16 cellular contexts compared by ENCODE assay signal in the genomic region with DNA sequence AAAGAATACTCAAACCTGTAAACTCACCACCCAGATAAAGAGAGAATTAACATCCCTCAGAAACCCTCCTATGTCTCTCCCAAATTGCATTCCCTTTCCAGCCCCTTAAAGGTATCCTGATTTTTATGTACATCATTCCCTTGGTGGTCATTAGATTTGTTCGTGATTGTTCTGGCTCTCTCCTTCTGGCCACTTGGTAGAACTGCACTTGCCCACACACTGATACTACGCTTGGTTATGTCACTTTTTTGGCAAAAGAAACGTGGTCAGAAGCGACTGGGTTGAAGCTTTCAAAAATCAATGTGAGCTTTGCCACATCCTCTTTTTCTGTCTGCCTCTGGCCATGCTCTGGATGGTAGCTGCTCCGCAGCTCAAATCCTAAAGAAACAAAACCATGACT.
DNase-seq lines count a peak whose midpoint lies in the region; ATAC-seq and TF ChIP-seq lines count a peak whose summit lies in the region.
"Had no signal": no experiment of that assay in that cellular context is flagged by ENCODE, and none has a peak within 500 bp of the region (broad histone marks: within the 10 kb centered on the region; RNA-seq: fewer than 3 reads in every experiment).

No MANE protein-coding gene starts in this region.

- H2AFZ ChIP-seq in OCI-LY7 (ENCODE audit: low read length), result no peak overlapping the region

- BruUV-seq in OCI-LY7 (replicated peaks; lab: Mats Ljungman, UMichigan), result no TSS peak

- H3K27me3 ChIP-seq in foreskin keratinocyte, result no peaks in the 10 kb centered on the region
- H3K27me3 ChIP-seq in esophagus squamous epithelium, result no peaks in the 10 kb centered on the region
- H3K27me3 ChIP-seq: breast epithelium had no signal

- 52 to 76% methylated on average over 4 to 5 of the region's 5 CpGs for WGBS in esophagus squamous epithelium, 2 donors

- POLR2A ChIA-PET in OCI-LY7 (lab: Charles Lee), result interaction anchor here (0.9 kb wide), 1 partner anchor 15 kb away, joined by 3 read pairs; no protein-coding TSS in a partner anchor

- no peak overlapping the region for H3K27ac ChIP-seq in 22Rv1
- no peak overlapping the region for H3K27ac ChIP-seq in OCI-LY7 (ENCODE audit: low read depth, low read length, poor library complexity, severe bottlenecking)
- no peak overlapping the region for H3K27ac ChIP-seq in foreskin keratinocyte
- no peak overlapping the region for H3K27ac ChIP-seq in esophagus squamous epithelium
- H3K27ac ChIP-seq: breast epithelium had no signal

- CTCF ChIA-PET in OCI-LY7 (lab: Charles Lee; ENCODE audit: unreplicated experiment), result no interaction called here

- intact Hi-C loops in OCI-LY7 (cut with micrococcal nuclease; ENCODE audit: unreplicated experiment), result no loop called here
- intact Hi-C loops in esophagus squamous epithelium (cut with DNase I), result no loop called here

- H3K9me3 ChIP-seq in OCI-LY7 (ENCODE audit: low read length) (no peaks in the 10 kb centered on the region), esophagus squamous epithelium (no peaks in the 10 kb centered on the region)
- H3K9me3 ChIP-seq: breast epithelium had no signal

- H3K4me3 ChIP-seq in OCI-LY7 (ENCODE audit: low read depth, low read length, poor library complexity, severe bottlenecking) (no peak overlapping the region), esophagus squamous epithelium (no peak overlapping the region)
- H3K4me3 ChIP-seq: breast epithelium had no signal

- no peak for TF ChIP-seq POLR2A in esophagus squamous epithelium (IDR thresholded peaks at IDR 0.05)

- no peak for ATAC-seq in foreskin keratinocyte
- ATAC-seq in HG03354 (IDR thresholded peaks at IDR 0.05; ENCODE audit: poor library complexity, severe bottlenecking, unreplicated experiment), result no peak
- ATAC-seq: sciatic nerve; stimulated activated naive B cell treated with anti-CD40 and anti-IgM and Interleukin-4, amounts not matched to agents 10 μg/mL and 1 μg/mL and 100 μg/mL, for 72 hours had no signal

- H4K20me1 ChIP-seq in OCI-LY7 (ENCODE audit: insufficient read depth, low read length), result no peaks in the 10 kb centered on the region

- no peaks in the 10 kb centered on the region for H3K4me1 ChIP-seq in OCI-LY7 (ENCODE audit: insufficient read depth, low read length, poor library complexity, severe bottlenecking)
- H3K4me1 ChIP-seq in foreskin keratinocyte, result no peaks in the 10 kb centered on the region
- no peaks in the 10 kb centered on the region for H3K4me1 ChIP-seq in esophagus squamous epithelium
- H3K4me1 ChIP-seq: breast epithelium had no signal

- H3K36me3 ChIP-seq in OCI-LY7 (ENCODE audit: insufficient read depth, low read length) (no peaks in the 10 kb centered on the region), esophagus squamous epithelium (no peaks in the 10 kb centered on the region)
- H3K36me3 ChIP-seq: breast epithelium had no signal

- TF ChIP-seq CTCF in 22Rv1 (IDR thresholded peaks at IDR 0.05) (peak; percentile 7; the same call in 1 of the 2 replicates), OCI-LY7 (conservative IDR thresholded peaks at IDR 0.05; ENCODE audit: low read length) (0 out of 2 replicates have a peak, but pooled peaks have one; percentile 10), foreskin keratinocyte (conservative IDR thresholded peaks at IDR 0.05) (peak; percentile 12), esophagus squamous epithelium (IDR thresholded peaks at IDR 0.05) (no peak)

- H3K79me2 ChIP-seq in OCI-LY7 (ENCODE audit: insufficient read depth, low read depth, low read length), result no peaks in the 10 kb centered on the region

- H3K4me2 ChIP-seq in OCI-LY7 (ENCODE audit: low read length), result no peak overlapping the region

- DNase-seq in H4 (ENCODE audit: low spot score) (peak; percentile 19), OCI-LY7 (ENCODE audit: low spot score) (no peak), foreskin keratinocyte (no peak), esophagus squamous epithelium (lab: John Stamatoyannopoulos, UW) (no peak), NCI-H146 (lab: John Stamatoyannopoulos, UW) (no peak), kidney tubule cell (ENCODE audit: low spot score) (no peak)
- DNase-seq: activated CD4-positive, CD25-positive, alpha-beta regulatory T cell; activated naive CD4-positive, alpha-beta T cell treated with anti-CD3 and anti-CD28 coated beads for 36 hours; effector CD4-positive, alpha-beta T cell; NCI-H2081 treated with DMSO at 0.1 percent for 48 hours; NCI-H774; stimulated activated naive B cell treated with anti-CD40 and anti-IgM and Interleukin-4, amounts not matched to agents 10 μg/mL and 1 μg/mL and 100 μg/mL, for 72 hours had no signal

- H3K9me2 ChIP-seq in OCI-LY7 (ENCODE audit: insufficient read depth, low read length), result no peaks in the 10 kb centered on the region

Comparison
In these comparisons a context has a peak if more than half of its experiments do, and no peak if none do; other contexts are left out.
1. CTCF ChIP-seq: peak in 22Rv1 (single experiment), OCI-LY7 (single experiment) and foreskin keratinocyte (single experiment); none in esophagus squamous epithelium (0 of 6).